In genomic region chr14:103867523-103867953, GRCh38 we compare ENCODE assay signal across 13 cellular contexts. TPM values are rescaled to one million over a fixed set of nuclear protein-coding genes. Genes with fewer than 3 reads are reported as not detected.
DNase-seq lines count a peak whose midpoint lies in the region; ATAC-seq and TF ChIP-seq lines count a peak whose summit lies in the region.
"Had no signal": no experiment of that assay in that cellular context is flagged by ENCODE, and none has a peak within 500 bp of the region (broad histone marks: within the 10 kb centered on the region; RNA-seq: fewer than 3 reads in every experiment).

No MANE protein-coding gene starts in this region.

- peaks cover 0 to 24% (median 4%) of the 10 kb centered on the region in 3 donors for H3K4me1 ChIP-seq in gastroesophageal sphincter

- H3K27me3 Mint-ChIP-seq in activated T-cell treated with anti-CD3 and anti-CD28 coated beads, Interleukin-2, amount 50 U/mL, for 72 hours (ENCODE audit: low read depth) = peaks cover 2% of the 10 kb centered on the region

- TF ChIP-seq POLR2A in gastroesophageal sphincter (IDR thresholded peaks at IDR 0.05) = no peak

- H3K27ac Mint-ChIP-seq in activated T-cell treated with anti-CD3 and anti-CD28 coated beads, Interleukin-2, amount 50 U/mL, for 72 hours = no peak overlapping the region
- H3K27ac Mint-ChIP-seq: activated T-helper 1 cell treated with anti-CD3 and anti-CD28 coated beads, Interleukin-12 subunit alpha, Interleukin-12 subunit beta, Interleukin-2, Interleukin-4 antibody, amounts not matched to agents 30 ng/mL and 10 ng/mL and 1 ng/mL, durations not matched to agents 14 hours and 24 hours and 36 hours had no signal

- no peaks in the 10 kb centered on the region for H3K36me3 ChIP-seq in gastroesophageal sphincter
- H3K36me3 ChIP-seq: ovary, Peyer's patch had no signal

- peaks cover 0 to 2% of the 10 kb centered on the region in 2 donors for H3K36me3 Mint-ChIP-seq in activated T-cell treated with anti-CD3 and anti-CD28 coated beads, Interleukin-2, amount 50 U/mL, for 72 hours (ENCODE audit: insufficient read depth in 2 of 2)

- H3K4me3 ChIP-seq in gastroesophageal sphincter = no peak overlapping the region
- H3K4me3 ChIP-seq: GM12878, ovary, Peyer's patch had no signal

- ATAC-seq in gastroesophageal sphincter (peak; percentile 71), omental fat pad (ENCODE audit: low FRiP score) (peak; percentile 77)
- ATAC-seq in activated T-cell treated with anti-CD3 and anti-CD28 coated beads, Interleukin-2, amount 50 U/mL, for 72 hours (replicated peaks in 1 of 2) = no peak
- ATAC-seq: GM12878 had no signal

- H3K27ac ChIP-seq in gastroesophageal sphincter = peak overlapping the region in 3 of 4 donors; percentile 33 to 59 (median 46)
- H3K27ac ChIP-seq: ovary, Peyer's patch had no signal

- 60% methylated on average over 1 of the region's 10 CpGs; no CpG with 5 or more reads in 1 of the 2 donors for WGBS in gastroesophageal sphincter (ENCODE audit: low coverage in 1 of 2), 2 donors

- no peaks in the 10 kb centered on the region for H3K27me3 ChIP-seq in gastroesophageal sphincter
- H3K27me3 ChIP-seq: ovary, Peyer's patch had no signal

- TF ChIP-seq EP300 in gastroesophageal sphincter (IDR thresholded peaks at IDR 0.05) = no peak

- H3K4me3 Mint-ChIP-seq in activated T-cell treated with anti-CD3 and anti-CD28 coated beads, Interleukin-2, amount 50 U/mL, for 72 hours = no peak overlapping the region
- H3K4me3 Mint-ChIP-seq: activated T-helper 1 cell treated with anti-CD3 and anti-CD28 coated beads, Interleukin-12 subunit alpha, Interleukin-12 subunit beta, Interleukin-2, Interleukin-4 antibody, amounts not matched to agents 30 ng/mL and 10 ng/mL and 1 ng/mL, durations not matched to agents 14 hours and 24 hours and 36 hours had no signal

- no peaks in the 10 kb centered on the region for H3K9me3 Mint-ChIP-seq in activated T-cell treated with anti-CD3 and anti-CD28 coated beads, Interleukin-2, amount 50 U/mL, for 72 hours
- H3K9me3 Mint-ChIP-seq: activated T-helper 1 cell treated with anti-CD3 and anti-CD28 coated beads, Interleukin-12 subunit alpha, Interleukin-12 subunit beta, Interleukin-2, Interleukin-4 antibody, amounts not matched to agents 30 ng/mL and 10 ng/mL and 1 ng/mL, durations not matched to agents 14 hours and 24 hours and 36 hours had no signal

- no peaks in the 10 kb centered on the region for H3K9me3 ChIP-seq in gastroesophageal sphincter
- H3K9me3 ChIP-seq: ovary, Peyer's patch had no signal

- peak; percentile 96 for DNase-seq in DMS79 treated with DMSO at 0.1 percent for 48 hours (lab: John Stamatoyannopoulos, UW)
- peak; percentile 89 for DNase-seq in NCI-H69 (lab: John Stamatoyannopoulos, UW)
- no peak for DNase-seq in omental fat pad (ENCODE audit: low spot score)
- DNase-seq in retina = no peak
- DNase-seq in stimulated activated CD4-positive, alpha-beta T cell treated with anti-CD3 and anti-CD28 coated beads, Interleukin-4, amount 100 ng/mL, for 24 hours = no peak
- DNase-seq in activated T-cell treated with anti-CD3 and anti-CD28 coated beads, Interleukin-2, amount 50 U/mL, for 72 hours = no peak
- no peak for DNase-seq in amniotic stem cell (lab: John Stamatoyannopoulos, UW)
- DNase-seq: effector CD4-positive, alpha-beta T cell; ovary; Peyer's patch had no signal

- TF ChIP-seq CTCF in gastroesophageal sphincter (IDR thresholded peaks at IDR 0.05) (no peak), omental fat pad (IDR thresholded peaks at IDR 0.05) (no peak)

- H3K4me1 Mint-ChIP-seq in activated T-cell treated with anti-CD3 and anti-CD28 coated beads, Interleukin-2, amount 50 U/mL, for 72 hours (ENCODE audit: low read depth) = peaks cover 3% of the 10 kb centered on the region

RNA-seq across cellular contexts. Expression of gene PPP1R13B, which starts 20.2 kb away (rescaled TPM):
- 10 to 100 TPM; 13.9 to 24.8 (median 17.5) TPM for total RNA-seq in gastroesophageal sphincter
- 10 to 100 TPM in 3 of 4 donors, 1 to 10 TPM in 1; 9.7 to 31.1 (median 15.0) TPM for total RNA-seq in omental fat pad
- total RNA-seq in activated T-cell treated with anti-CD3 and anti-CD28 coated beads, Interleukin-2, amount 50 U/mL, for 72 hours = 10 to 100 TPM; 13.8 to 15.4 TPM

Comparison
In these comparisons a context has a peak if more than half of its experiments do, and no peak if none do; other contexts are left out.
1. DNase-seq: peak in DMS79 treated with DMSO at 0.1 percent for 48 hours (single experiment) and NCI-H69 (single experiment); none in omental fat pad (single experiment), retina (single experiment), stimulated activated CD4-positive, alpha-beta T cell treated with anti-CD3 and anti-CD28 coated beads, Interleukin-4, amount 100 ng/mL, for 24 hours (single experiment), activated T-cell treated with anti-CD3 and anti-CD28 coated beads, Interleukin-2, amount 50 U/mL, for 72 hours (0 of 2) and amniotic stem cell (single experiment).
2. ATAC-seq: peak in gastroesophageal sphincter (single experiment) and omental fat pad (single experiment); none in activated T-cell treated with anti-CD3 and anti-CD28 coated beads, Interleukin-2, amount 50 U/mL, for 72 hours (0 of 2).